In the genomic region with DNA sequence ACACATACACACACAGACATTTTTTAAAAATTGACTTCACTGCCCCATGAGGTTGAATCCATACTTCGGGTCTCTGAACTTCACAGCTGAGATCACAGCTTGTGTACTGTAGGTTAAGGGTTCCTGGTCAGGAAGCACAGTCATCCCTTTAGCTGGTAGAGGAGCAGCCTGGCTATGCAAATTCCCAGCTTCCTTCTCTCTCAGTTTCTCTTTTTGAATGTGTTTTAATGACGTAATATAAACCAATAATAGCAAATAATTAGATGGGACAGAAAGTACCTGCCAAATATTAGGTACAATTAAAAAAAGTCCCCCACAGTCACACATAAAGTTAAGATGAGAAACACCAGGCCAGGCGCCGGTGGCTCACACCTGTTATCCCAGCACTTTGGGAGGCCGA, we compare ENCODE assay signal across 13 cellular contexts.
"Had no signal": no experiment of that assay in that cellular context is flagged by ENCODE, and none has a peak within 500 bp of the region (broad histone marks: within the 10 kb centered on the region; RNA-seq: fewer than 3 reads in every experiment).

No MANE protein-coding gene starts in this region.

- DNase-seq: activated CD4-positive, alpha-beta T cell treated with anti-CD3 and anti-CD28 coated beads for 48 hours; activated naive CD4-positive, alpha-beta T cell treated with Interleukin-2 at 50 U/mL for 16 hours; central memory CD4-positive, alpha-beta T cell; effector memory CD4-positive, alpha-beta T cell; gastrocnemius medialis; heart right ventricle; left ventricle myocardium inferior; mesenchymal stem cell; nephron progenitor cell; stimulated activated CD4-positive, alpha-beta T cell treated with anti-CD3 and anti-CD28 coated beads, Interleukin-2, amount 100 ng/mL, for 48 hours; stimulated activated naive CD4-positive, alpha-beta T cell treated with Interleukin-2 at 50 U/mL for 16 hours; T1000; upper lobe of right lung had no signal

- ATAC-seq: gastrocnemius medialis, heart right ventricle, upper lobe of right lung had no signal
